18 cellular contexts compared by ENCODE assay signal in the genomic region with DNA sequence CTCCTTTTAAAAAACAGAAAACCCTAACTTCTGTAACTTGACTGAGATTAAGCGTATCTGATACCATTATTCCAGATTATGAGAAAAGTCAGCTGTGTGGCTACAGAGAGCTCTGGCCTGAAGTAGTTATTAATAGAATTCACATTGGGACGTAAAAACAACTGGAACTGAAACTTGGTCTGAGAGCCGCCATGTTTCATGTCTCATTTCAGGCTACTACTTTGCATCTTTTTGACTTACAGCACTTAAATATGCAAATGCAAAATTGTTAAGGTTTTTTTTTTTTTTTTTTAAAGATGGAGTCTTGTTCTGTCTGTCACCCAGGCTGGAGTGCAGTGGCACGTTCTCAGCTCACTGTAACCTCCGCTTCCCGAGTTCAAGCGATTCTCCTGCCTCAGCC. TPM values are rescaled to one million over a fixed set of nuclear protein-coding genes. Genes with fewer than 3 reads are reported as not detected.
A peak's percentile ranks its signal among the peaks of the same experiment; 100 is the strongest.
DNase-seq lines count a peak whose midpoint lies in the region; ATAC-seq, FAIRE-seq and TF ChIP-seq lines count a peak whose summit lies in the region.
"Had no signal": no experiment of that assay in that cellular context is flagged by ENCODE, and none has a peak within 500 bp of the region (broad histone marks: within the 10 kb centered on the region; RNA-seq: fewer than 3 reads in every experiment).

No MANE protein-coding gene starts in this region.

- peak overlapping the region in 7 of 10 donors; percentile 8 to 66 (median 29) for H3K27ac ChIP-seq in heart right ventricle
- H3K27ac ChIP-seq: sigmoid colon had no signal

- TF ChIP-seq CTCF in heart right ventricle (IDR thresholded peaks at IDR 0.05), result no peak

- WGBS in heart right ventricle, 2 donors, result 75 to 80% methylated on average over 7 of the region's 7 CpGs

- H3K36me3 ChIP-seq in heart right ventricle (no peaks in the 10 kb centered on the region), H7 (replicated peaks; ENCODE audit: control insufficient read depth, insufficient read depth, low read length) (no peaks in the 10 kb centered on the region)
- H3K36me3 ChIP-seq: sigmoid colon had no signal

- H3K4me3 ChIP-seq in heart right ventricle (no peak overlapping the region), H7 (ENCODE audit: insufficient read depth, low read depth, low read length) (no peak overlapping the region)
- H3K4me3 ChIP-seq: sigmoid colon had no signal

- peak; percentile 15 for FAIRE-seq in GM18507 (lab: Jason Lieb, UNC)

- H3K4me1 ChIP-seq in heart right ventricle, result peaks cover 0 to 92% (median 53%) of the 10 kb centered on the region in 9 donors

- peak; percentile 56 for DNase-seq in CD1c-positive myeloid dendritic cell (ENCODE audit: extremely low spot score)
- no peak for DNase-seq in GM18507 (ENCODE audit: extremely low spot score, insufficient read length, low read depth)
- DNase-seq in MV-4-11 (lab: John Stamatoyannopoulos, UW), result peak; percentile 80
- DNase-seq in heart right ventricle, result no peak
- no peak for DNase-seq in COLO829 (ENCODE audit: low spot score)
- DNase-seq in H7, result no peak
- DNase-seq in stimulated activated CD4-positive, alpha-beta T cell treated with anti-CD3 and anti-CD28 coated beads, Interleukin-15, amount 100 ng/mL, for 24 hours, result no peak
- DNase-seq: AML-193; anterior cingulate cortex; DND-41; foreskin fibroblast; GOT3; NCI-H1694 treated with DMSO at 0.1 percent for 48 hours; NCI-H446 treated with DMSO at 0.1 percent for 48 hours; sigmoid colon; stimulated activated CD4-positive, alpha-beta T cell treated with anti-CD3 and anti-CD28 coated beads, Interleukin-4, amount 100 ng/mL, for 1 hour had no signal

- ATAC-seq in heart right ventricle (peak in 6 of 8 donors; percentile 39 to 59 (median 48)), GM19397 (IDR thresholded peaks at IDR 0.05; ENCODE audit: unreplicated experiment) (no peak)
- ATAC-seq: left lobe of liver had no signal

- H3K9me3 ChIP-seq in heart right ventricle, result no peaks in the 10 kb centered on the region
- H3K9me3 ChIP-seq: sigmoid colon had no signal

- intact Hi-C loops in heart right ventricle (cut with DNase I), result loop anchor here in 1 of 10 donors (10.0 kb wide), 1 partner anchor 906 kb away; no protein-coding TSS in a partner anchor

- H3K27me3 ChIP-seq in heart right ventricle (no peaks in the 10 kb centered on the region), H7 (ENCODE audit: control insufficient read depth, insufficient read depth, low read length) (no peaks in the 10 kb centered on the region)
- H3K27me3 ChIP-seq: sigmoid colon had no signal

RNA-seq across cellular contexts. Expression of a gene that starts 25.2 kb away (rescaled TPM):
- 10 to 100 TPM in 1 of 10 donors, 1 to 10 TPM in 9; 4.6 to 13.3 (median 6.5) TPM for total RNA-seq in heart right ventricle
- 1 to 10 TPM; 1.7 to 5.6 TPM for polyA plus RNA-seq in heart right ventricle
- 18.9 and 21.2 TPM in 2 replicates for total RNA-seq in H7 (2014; rRNA removed; shearing (Covaris generic))

Comparison
In these comparisons a context has a peak if more than half of its experiments do, and no peak if none do; other contexts are left out.
1. DNase-seq: peak in CD1c-positive myeloid dendritic cell (single experiment) and MV-4-11 (single experiment); none in GM18507 (single experiment), heart right ventricle (0 of 2), COLO829 (single experiment), H7 (single experiment) and stimulated activated CD4-positive, alpha-beta T cell treated with anti-CD3 and anti-CD28 coated beads, Interleukin-15, amount 100 ng/mL, for 24 hours (single experiment).